In the genomic region with DNA sequence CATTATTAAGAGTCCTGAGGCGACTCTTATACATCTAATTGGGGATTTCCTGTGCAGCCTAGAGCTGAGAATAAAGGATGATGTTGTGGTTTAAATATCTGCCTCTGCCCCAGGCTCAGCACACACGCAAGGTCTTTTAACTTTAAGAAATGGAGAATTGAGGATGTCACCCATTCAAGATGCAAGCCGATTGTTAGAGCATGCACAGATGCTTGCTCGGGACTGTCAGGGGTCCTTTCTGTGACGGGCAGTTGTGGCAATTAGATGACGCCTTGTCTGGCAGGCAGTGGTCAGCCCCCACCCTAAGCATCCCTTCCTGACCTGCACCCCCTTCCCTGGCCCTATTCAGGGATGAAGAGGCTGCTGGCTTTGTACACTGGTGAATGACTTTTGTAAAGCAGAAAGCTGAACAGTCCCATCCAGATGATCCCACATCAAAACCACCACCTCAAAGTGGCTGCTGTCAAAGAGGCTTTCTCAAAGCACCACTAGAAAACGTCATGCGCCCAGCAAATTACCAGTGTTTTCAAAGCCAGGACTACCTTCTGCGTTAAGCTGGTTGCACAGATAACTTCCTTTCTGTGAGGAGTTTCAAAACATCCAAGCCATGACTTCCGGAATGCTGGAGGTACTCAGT, we compare ENCODE assay signal across 10 cellular contexts. TPM values are rescaled to one million over a fixed set of nuclear protein-coding genes. Genes with fewer than 3 reads are reported as not detected.
DNase-seq lines count a peak whose midpoint lies in the region; ATAC-seq and TF ChIP-seq lines count a peak whose summit lies in the region.
"Had no signal": no experiment of that assay in that cellular context is flagged by ENCODE, and none has a peak within 500 bp of the region (broad histone marks: within the 10 kb centered on the region; RNA-seq: fewer than 3 reads in every experiment).

No MANE protein-coding gene starts in this region.

- TF ChIP-seq POLR2A in thyroid gland (IDR thresholded peaks at IDR 0.05): no peak

- H3K36me3 ChIP-seq in thyroid gland: no peaks in the 10 kb centered on the region

- H3K27me3 ChIP-seq in thyroid gland: no peaks in the 10 kb centered on the region
- H3K27me3 ChIP-seq: dorsolateral prefrontal cortex had no signal

- H3K27me3 Mint-ChIP-seq in activated naive CD8-positive, alpha-beta T cell treated with anti-CD3 and anti-CD28 coated beads, Interleukin-2, amount 50 U/mL, for 24 hours: no peaks in the 10 kb centered on the region

- H3K4me1 ChIP-seq in thyroid gland: no peaks in the 10 kb centered on the region

- peak overlapping the region; percentile 20 for H3K4me3 Mint-ChIP-seq in activated naive CD8-positive, alpha-beta T cell treated with anti-CD3 and anti-CD28 coated beads, Interleukin-2, amount 50 U/mL, for 24 hours

- ATAC-seq in activated naive CD8-positive, alpha-beta T cell treated with anti-CD3 and anti-CD28 coated beads, Interleukin-2, amount 50 U/mL, for 24 hours: peak; percentile 50
- no peak for ATAC-seq in HG02981 (IDR thresholded peaks at IDR 0.05; ENCODE audit: unreplicated experiment)

- intact Hi-C loops in thyroid gland (cut with DNase I): no loop called here
- intact Hi-C loops in cardiac septum (cut with DNase I): no loop called here

- no peaks in the 10 kb centered on the region for H3K9me3 Mint-ChIP-seq in activated naive CD8-positive, alpha-beta T cell treated with anti-CD3 and anti-CD28 coated beads, Interleukin-2, amount 50 U/mL, for 24 hours

- no peaks in the 10 kb centered on the region for H3K9me3 ChIP-seq in thyroid gland

- 61 to 71% methylated on average over 9 to 10 of the region's 10 CpGs for WGBS in thyroid gland, 2 donors

- H3K27ac Mint-ChIP-seq in activated naive CD8-positive, alpha-beta T cell treated with anti-CD3 and anti-CD28 coated beads, Interleukin-2, amount 50 U/mL, for 24 hours: peak overlapping the region; percentile 14

- H3K4me1 Mint-ChIP-seq in activated naive CD8-positive, alpha-beta T cell treated with anti-CD3 and anti-CD28 coated beads, Interleukin-2, amount 50 U/mL, for 24 hours: peaks cover 49% of the 10 kb centered on the region

- TF ChIP-seq CTCF in GM13977 (IDR thresholded peaks at IDR 0.05; ENCODE audit: extremely low read depth, insufficient read depth, missing control alignments) (no peak), thyroid gland (IDR thresholded peaks at IDR 0.05) (no peak)

- no peak overlapping the region for H3K4me3 ChIP-seq in thyroid gland (replicated peaks in 1 of 3)
- H3K4me3 ChIP-seq: dorsolateral prefrontal cortex had no signal

- in situ Hi-C loops in GM13977 (cut with MboI; ENCODE audit: low pct_unique_long_range_greater_than_20kb, low sequenced_read_pairs, unreplicated experiment): no loop called here

- peak; percentile 49 for DNase-seq in GM13977 (ENCODE audit: low spot score)
- peak; percentile 70 for DNase-seq in activated CD4-positive, alpha-beta T cell treated with anti-CD3 and anti-CD28 coated beads for 1 hour
- peak; percentile 50 for DNase-seq in activated naive CD8-positive, alpha-beta T cell treated with anti-CD3 and anti-CD28 coated beads, Interleukin-2, amount 50 U/mL, for 24 hours
- peak; percentile 73 for DNase-seq in stimulated activated CD8-positive, alpha-beta memory T cell treated with anti-CD3 and anti-CD28 coated beads, Interleukin-12 subunit alpha, Interleukin-12 subunit beta, amount 100 ng/mL, for 1 hour (ENCODE audit: low read depth)
- DNase-seq in thyroid gland: no peak
- DNase-seq in cardiac septum (ENCODE audit: low spot score): no peak
- DNase-seq in GM03348 (ENCODE audit: low spot score): no peak
- DNase-seq: SHP77 treated with DMSO at 0.1 percent for 48 hours had no signal

- H3K36me3 Mint-ChIP-seq in activated naive CD8-positive, alpha-beta T cell treated with anti-CD3 and anti-CD28 coated beads, Interleukin-2, amount 50 U/mL, for 24 hours (ENCODE audit: low read depth): no peaks in the 10 kb centered on the region

- H3K27ac ChIP-seq in thyroid gland: no peak overlapping the region
- H3K27ac ChIP-seq: dorsolateral prefrontal cortex had no signal

RNA-seq across cellular contexts. Expression of gene FAM178B, which starts 23.7 kb away (rescaled TPM):
- total RNA-seq in thyroid gland (not detected), cardiac septum (0.57 TPM)

Comparison
In these comparisons a context has a peak if more than half of its experiments do, and no peak if none do; other contexts are left out.
1. DNase-seq: peak in GM13977 (single experiment), activated CD4-positive, alpha-beta T cell treated with anti-CD3 and anti-CD28 coated beads for 1 hour (single experiment), activated naive CD8-positive, alpha-beta T cell treated with anti-CD3 and anti-CD28 coated beads, Interleukin-2, amount 50 U/mL, for 24 hours (single experiment) and stimulated activated CD8-positive, alpha-beta memory T cell treated with anti-CD3 and anti-CD28 coated beads, Interleukin-12 subunit alpha, Interleukin-12 subunit beta, amount 100 ng/mL, for 1 hour (single experiment); none in thyroid gland (0 of 2), cardiac septum (single experiment) and GM03348 (single experiment).